18 cellular contexts compared by ENCODE assay signal in genomic region chr3:48514431-48515227, GRCh38. TPM values are rescaled to one million over a fixed set of nuclear protein-coding genes. Genes with fewer than 3 reads are reported as not detected.
DNase-seq lines count a peak whose midpoint lies in the region; ATAC-seq, FAIRE-seq and TF ChIP-seq lines count a peak whose summit lies in the region.
"Had no signal": no experiment of that assay in that cellular context is flagged by ENCODE, and none has a peak within 500 bp of the region (broad histone marks: within the 10 kb centered on the region; RNA-seq: fewer than 3 reads in every experiment).

No MANE protein-coding gene starts in this region.

- BruUV-seq in HepG2 (replicated peaks; lab: Mats Ljungman, UMichigan) (no TSS peak), PC-9 (replicated peaks; lab: Mats Ljungman, UMichigan) (no TSS peak), K562 (replicated peaks; lab: Mats Ljungman, UMichigan) (no TSS peak)

- no peak overlapping the region for H3K9ac ChIP-seq in HepG2 (ENCODE audit: insufficient read depth, low read depth, low read length)
- H3K9ac ChIP-seq in K562 (ENCODE audit: insufficient read depth in 1 of 2, low read depth in 2 of 2, low read length in 2 of 2): no peak overlapping the region
- H3K9ac ChIP-seq: GM23248 had no signal

- ATAC-seq in HepG2 (no peak), right lobe of liver (no peak), K562 (no peak)
- ATAC-seq in stimulated activated naive CD8-positive, alpha-beta T cell treated with anti-CD3 and anti-CD28 coated beads, Interleukin-15, Interleukin-2, amounts not matched to agents 100 U/mL and 50 U/mL, for 24 hours: peak; percentile 69

- TF ChIP-seq POLR2A in HepG2 (IDR thresholded peaks at IDR 0.05; ENCODE audit: insufficient read depth in 1 of 2, low read depth in 2 of 2, low read length in 2 of 2): no peak
- no peak for TF ChIP-seq POLR2A in right lobe of liver (IDR thresholded peaks at IDR 0.05)
- no peak for TF ChIP-seq POLR2A in K562 (conservative IDR thresholded peaks at IDR 0.05)

- in situ Hi-C loops in HepG2 (cut with HindIII; ENCODE audit: extremely low pct_ligation_motif_present, low pct_unique_long_range_greater_than_20kb): no loop called here
- in situ Hi-C loops in K562 (cut with MboI): no loop called here

- no peaks in the 10 kb centered on the region for H3K9me3 ChIP-seq in HepG2 (ENCODE audit: low read length)
- H3K9me3 ChIP-seq in right lobe of liver: no peaks in the 10 kb centered on the region
- H3K9me3 ChIP-seq in PC-9 (ENCODE audit: insufficient read depth, low read depth): no peaks in the 10 kb centered on the region
- no peaks in the 10 kb centered on the region for H3K9me3 ChIP-seq in K562 (replicated peaks; ENCODE audit: control insufficient read depth, insufficient read depth, low read depth, low read length)

- TF ChIP-seq EP300 in HepG2 (IDR thresholded peaks at IDR 0.05; ENCODE audit: low read depth in 2 of 2, low read length in 2 of 2) (no peak), HepG2 (CRISPR knock-in tag; IDR thresholded peaks at IDR 0.05; ENCODE audit: borderline replicate concordance) (no peak), K562 (IDR thresholded peaks at IDR 0.05; ENCODE audit: low read length) (no peak)

- H3K4me2 ChIP-seq in HepG2 (ENCODE audit: low read depth, low read length) (no peak overlapping the region), PC-9 (no peak overlapping the region), K562 (ENCODE audit: insufficient read depth, low read length) (no peak overlapping the region)

- H3K4me3 ChIP-seq in HepG2 (replicated peaks in 1 of 3; ENCODE audit: insufficient read depth in 1 of 3, low read depth in 2 of 3, low read length in 3 of 3): no peak overlapping the region
- H3K4me3 ChIP-seq in right lobe of liver: no peak overlapping the region
- no peak overlapping the region for H3K4me3 ChIP-seq in PC-9
- H3K4me3 ChIP-seq in K562: no peak overlapping the region
- H3K4me3 ChIP-seq: GM23248, SK-N-MC had no signal

- no peak overlapping the region for H2AFZ ChIP-seq in HepG2 (ENCODE audit: low read length)
- H2AFZ ChIP-seq in PC-9: no peak overlapping the region
- no peak overlapping the region for H2AFZ ChIP-seq in K562 (ENCODE audit: low read depth, low read length)
- H2AFZ ChIP-seq: GM23248 had no signal

- no peak overlapping the region for H3K27ac ChIP-seq in HepG2 (ENCODE audit: extremely low read length, insufficient read depth, low read length)
- no peak overlapping the region for H3K27ac ChIP-seq in right lobe of liver
- H3K27ac ChIP-seq in PC-9: no peak overlapping the region
- H3K27ac ChIP-seq in K562 (ENCODE audit: extremely low read depth, low read depth, low read length): no peak overlapping the region
- H3K27ac ChIP-seq: GM23248, SK-N-MC had no signal

- H3K36me3 ChIP-seq in HepG2 (replicated peaks in 1 of 2; ENCODE audit: control insufficient read depth in 1 of 2, insufficient read depth in 2 of 2, low read length in 2 of 2): peaks cover 0 to 8% of the 10 kb centered on the region in 2 experiments; a peak in 1 of 5 replicates
- no peaks in the 10 kb centered on the region for H3K36me3 ChIP-seq in right lobe of liver
- no peaks in the 10 kb centered on the region for H3K36me3 ChIP-seq in PC-9 (ENCODE audit: low read depth)
- peaks cover 5% of the 10 kb centered on the region; the same call in 2 of the 3 replicates for H3K36me3 ChIP-seq in K562 (ENCODE audit: control insufficient read depth, insufficient read depth, low read length)

- FAIRE-seq in HepG2 (lab: Jason Lieb, UNC) (no peak), K562 (lab: Jason Lieb, UNC) (no peak)
- FAIRE-seq: frontal cortex had no signal

- H3F3A ChIP-seq in PC-9 (ENCODE audit: insufficient read depth, low read depth): peaks cover 14% of the 10 kb centered on the region; the same call in 1 of the 2 replicates

- H3K9me1 ChIP-seq in K562 (ENCODE audit: control insufficient read depth, insufficient read depth, low read length): no peaks in the 10 kb centered on the region

- POLR2A ChIA-PET in HepG2 (lab: Yijun Ruan, JAX): no interaction called here
- POLR2A ChIA-PET in PC-9 (lab: Charles Lee; ENCODE audit: unreplicated experiment): interaction anchor here (0.6 to 0.7 kb wide), 2 partner anchors 202 to 970 kb away, joined by 4 to 21 read pairs; no protein-coding TSS in a partner anchor
- POLR2A ChIA-PET in K562 (lab: Yijun Ruan, JAX): interaction anchor here (1.1 kb wide), 1 partner anchor 35 kb away, joined by 4 read pairs; no protein-coding TSS in a partner anchor

- TF ChIP-seq CTCF in HepG2 (CRISPR knock-in tag; IDR thresholded peaks at IDR 0.05): no peak
- no peak for TF ChIP-seq CTCF in right lobe of liver (IDR thresholded peaks at IDR 0.05)
- TF ChIP-seq CTCF in PC-9 (conservative IDR thresholded peaks at IDR 0.05): no peak
- TF ChIP-seq CTCF in K562 (IDR thresholded peaks at IDR 0.05 in 2 of 3, conservative IDR thresholded peaks at IDR 0.05 in 1 of 3; ENCODE audit: insufficient read depth in 2 of 3, low read depth in 1 of 3, low read length in 3 of 3): no peak

- no peak for DNase-seq in HepG2 (ENCODE audit: low spot score)
- DNase-seq in right lobe of liver: no peak
- peak; percentile 17 to 67 for DNase-seq in PC-9
- DNase-seq in K562 (ENCODE audit: extremely low read depth in 1 of 4, low spot score in 3 of 4): no peak
- no peak for DNase-seq in stimulated activated naive CD8-positive, alpha-beta T cell treated with anti-CD3 and anti-CD28 coated beads, Interleukin-15, Interleukin-2, amounts not matched to agents 100 U/mL and 50 U/mL, for 24 hours
- DNase-seq in SKM-1 treated with dmso at 0.1 percent for 144 hours (lab: John Stamatoyannopoulos, UW; ENCODE audit: unreplicated experiment): no peak
- no peak for DNase-seq in NCI-H82 treated with DMSO at 0.1 percent for 48 hours (lab: John Stamatoyannopoulos, UW; ENCODE audit: unreplicated experiment)
- no peak for DNase-seq in activated CD4-positive, CD25-positive, alpha-beta regulatory T cell treated with anti-CD3 and anti-CD28 coated beads, Interleukin-2, amount 50 U/mL, for 72 hours
- DNase-seq: aorta, GM23248, mesenchymal stem cell, NCI-H1694, NCI-H524, OCI-M1, retina had no signal

- H3K79me2 ChIP-seq in HepG2 (ENCODE audit: insufficient read depth, low read length) (no peaks in the 10 kb centered on the region), PC-9 (ENCODE audit: low read depth) (no peaks in the 10 kb centered on the region), K562 (ENCODE audit: control insufficient read depth, insufficient read depth, low read length) (no peaks in the 10 kb centered on the region)

- no peak for TF ChIP-seq RAD21 in HepG2 (CRISPR knock-in tag; IDR thresholded peaks at IDR 0.05)
- no peak for TF ChIP-seq RAD21 in K562 (CRISPR knock-in tag; conservative IDR thresholded peaks at IDR 0.05 in 1 of 2, IDR thresholded peaks at IDR 0.05 in 1 of 2)

- WGBS in HepG2 (ENCODE audit: low lambda C conversion rate): 91% methylated on average over 7 of the region's 8 CpGs
- WGBS in right lobe of liver (ENCODE audit: insufficient coverage, low coverage, low lambda C conversion rate, missing lambda C conversion rate): 68% methylated on average over 4 of the region's 8 CpGs
- 19% methylated on average over 8 of the region's 8 CpGs for WGBS in K562 (ENCODE audit: insufficient coverage, low coverage, missing lambda C conversion rate)

- H3K9me2 ChIP-seq in PC-9 (ENCODE audit: insufficient read depth): no peaks in the 10 kb centered on the region

- H4K20me1 ChIP-seq in HepG2 (ENCODE audit: insufficient read depth, low read length): no peaks in the 10 kb centered on the region
- no peaks in the 10 kb centered on the region for H4K20me1 ChIP-seq in PC-9 (ENCODE audit: insufficient read depth)
- H4K20me1 ChIP-seq in K562 (replicated peaks; ENCODE audit: control insufficient read depth, insufficient read depth, low read length): no peaks in the 10 kb centered on the region

- intact Hi-C loops in HepG2 (cut with micrococcal nuclease; ENCODE audit: unreplicated experiment) (no loop called here), right lobe of liver (cut with DNase I) (no loop called here), PC-9 (cut with micrococcal nuclease; ENCODE audit: unreplicated experiment) (no loop called here), K562 (cut with micrococcal nuclease) (no loop called here)

- H3K4me1 ChIP-seq in HepG2 (ENCODE audit: insufficient read depth, low read length): no peaks in the 10 kb centered on the region
- no peaks in the 10 kb centered on the region for H3K4me1 ChIP-seq in right lobe of liver
- H3K4me1 ChIP-seq in PC-9 (replicated peaks; ENCODE audit: insufficient read depth): peaks cover 12% of the 10 kb centered on the region
- peaks cover 0 to 3% of the 10 kb centered on the region in 2 experiments; a peak in 1 of 5 replicates for H3K4me1 ChIP-seq in K562 (replicated peaks in 1 of 2; ENCODE audit: control insufficient read depth in 2 of 2, insufficient read depth in 2 of 2, low read length in 2 of 2)

- H3K27me3 ChIP-seq in HepG2 (ENCODE audit: control insufficient read depth in 1 of 2, insufficient read depth in 2 of 2, low read length in 2 of 2): no peaks in the 10 kb centered on the region; a peak in 1 of 5 replicates
- H3K27me3 ChIP-seq in right lobe of liver: no peaks in the 10 kb centered on the region
- no peaks in the 10 kb centered on the region for H3K27me3 ChIP-seq in PC-9 (ENCODE audit: insufficient read depth, low read depth)
- no peaks in the 10 kb centered on the region for H3K27me3 ChIP-seq in K562 (ENCODE audit: control insufficient read depth in 2 of 2, insufficient read depth in 2 of 2, low read length in 2 of 2)

- CTCF ChIA-PET in HepG2 (lab: Yijun Ruan, JAX; ENCODE audit: low intra/inter-chr PET ratio, low total read pairs) (no interaction called here), PC-9 (lab: Charles Lee) (no interaction called here), K562 (lab: Yijun Ruan, JAX; ENCODE audit: low intra/inter-chr PET ratio) (no interaction called here)

RNA-seq across cellular contexts. Expression of gene SHISA5, which starts 10.7 kb away (rescaled TPM):
- total RNA-seq in HepG2 (2016; rRNA removed; fragmentation: Illumina TruSeq; extraction: Trizol): 74.3 and 91.4 TPM in 2 replicates
- 90.2 and 104 TPM in 2 replicates for total RNA-seq in HepG2 (2016; cell fraction: cytosol; rRNA removed; fragmentation: Illumina TruSeq; extraction: Trizol; ENCODE audit: low read depth)
- total RNA-seq in HepG2 (2016; cell fraction: insoluble cytoplasmic fraction; rRNA removed; fragmentation: Illumina TruSeq; extraction: Trizol): 67.1 and 95.9 TPM in 2 replicates
- total RNA-seq in HepG2 (2016; cell fraction: membrane; rRNA removed; fragmentation: Illumina TruSeq; extraction: Trizol): 162 and 190 TPM in 2 replicates
- total RNA-seq in HepG2 (2016; cell fraction: nucleus; rRNA removed; fragmentation: Illumina TruSeq; extraction: Trizol): 45.3 and 51.5 TPM in 2 replicates
- 75.8 and 83.0 TPM in 2 replicates for polyA plus RNA-seq in HepG2 (2011; rRNA removed)
- polyA plus RNA-seq in HepG2 (2011; cell fraction: cytosol; rRNA removed): 82.9 and 103 TPM in 2 replicates
- polyA plus RNA-seq in HepG2 (2011; cell fraction: nucleus; rRNA removed): 54.8 and 59.4 TPM in 2 replicates
- 68.4 and 68.8 TPM in 2 replicates for polyA plus RNA-seq in HepG2 (2012)
- 116 and 135 TPM in 2 replicates for polyA plus RNA-seq in HepG2 (2016; cell fraction: cytosol; fragmentation: Illumina TruSeq; extraction: Trizol; ENCODE audit: low read depth)
- 71.7 and 96.4 TPM in 2 replicates for polyA plus RNA-seq in HepG2 (2016; cell fraction: insoluble cytoplasmic fraction; fragmentation: Illumina TruSeq; extraction: Trizol; ENCODE audit: low read depth)
- 203 and 209 TPM in 2 replicates for polyA plus RNA-seq in HepG2 (2016; cell fraction: membrane; fragmentation: Illumina TruSeq; extraction: Trizol; ENCODE audit: low read depth)
- 89.8 and 103 TPM in 2 replicates for polyA plus RNA-seq in HepG2 (2016; cell fraction: nucleus; fragmentation: Illumina TruSeq; extraction: Trizol; ENCODE audit: insufficient read depth, low read depth)
- 147 and 175 TPM in 2 replicates for polyA minus RNA-seq in HepG2 (2011; rRNA and poly(A)+ RNA removed; ENCODE audit: low replicate concordance)
- 34.9 and 49.9 TPM in 2 replicates for polyA minus RNA-seq in HepG2 (2011; cell fraction: cytosol; rRNA and poly(A)+ RNA removed)
- 11.2 and 15.8 TPM in 2 replicates for polyA minus RNA-seq in HepG2 (2011; cell fraction: nucleus; rRNA and poly(A)+ RNA removed)
- 100 to 1,000 TPM in 4 of 6 experiments, 10 to 100 TPM in 2; 76.3 to 118 (median 101) TPM for total RNA-seq in right lobe of liver
- total RNA-seq in PC-9 (2021): 133 and 141 TPM in 2 replicates
- 19.3 and 51.6 TPM in 2 replicates for total RNA-seq in K562 (2011; cell fraction: chromatin; rRNA removed; ENCODE audit: low replicate concordance)
- total RNA-seq in K562 (2011; cell fraction: nucleolus; rRNA removed): 59.0 and 75.2 TPM in 2 replicates
- total RNA-seq in K562 (2011; cell fraction: nucleoplasm; rRNA removed): 67.4 and 91.0 TPM in 2 replicates
- total RNA-seq in K562 (2014; rRNA removed): 58.8 and 85.0 TPM in 2 replicates
- 29.4 and 33.9 TPM in 2 replicates for total RNA-seq in K562 (2014; rRNA removed; fragmentation: Illumina TruSeq; extraction: Trizol)
- 49.8 and 50.3 TPM in 2 replicates for total RNA-seq in K562 (2015; rRNA removed; fragmentation: Illumina TruSeq; extraction: Trizol)
- 85.8 and 88.2 TPM in 2 replicates for total RNA-seq in K562 (2021)
- polyA plus RNA-seq in K562 (2011; rRNA removed): 56.1 and 69.6 TPM in 2 replicates
- 99.2 and 188 TPM in 2 replicates for polyA plus RNA-seq in K562 (2011; cell fraction: cytosol; rRNA removed)
- 42.4 and 47.4 TPM in 2 replicates for polyA plus RNA-seq in K562 (2011; cell fraction: nucleus; rRNA removed)
- 75.9 and 100 TPM in 2 replicates for polyA plus RNA-seq in K562 (2012)
- 62.2 and 92.3 TPM in 2 replicates for polyA plus RNA-seq in K562 (2014; fragmentation: Illumina TruSeq; extraction: Trizol)
- polyA plus RNA-seq in K562 (2014; fragmentation: Nextera tagmentation; extraction: Ambion mirVana): 10 to 100 TPM in 1 of 2 experiments, 1 to 10 TPM in 1; 8.4 to 11.4 TPM
- 56.5 and 68.2 TPM in 2 replicates for polyA plus RNA-seq in K562 (2014; rRNA removed)
- 24.3 and 33.3 TPM in 2 replicates for polyA minus RNA-seq in K562 (2011; rRNA and poly(A)+ RNA removed)
- polyA minus RNA-seq in K562 (2011; cell fraction: cytosol; rRNA and poly(A)+ RNA removed): 50.5 and 53.7 TPM in 2 replicates
- 9.3 and 10.4 TPM in 2 replicates for polyA minus RNA-seq in K562 (2011; cell fraction: nucleus; rRNA and poly(A)+ RNA removed)

RNA-seq across cellular contexts. Expression of gene PFKFB4, which starts 42.0 kb away (rescaled TPM):
- 6.4 and 7.1 TPM in 2 replicates for total RNA-seq in HepG2 (2016; rRNA removed; fragmentation: Illumina TruSeq; extraction: Trizol)
- total RNA-seq in HepG2 (2016; cell fraction: cytosol; rRNA removed; fragmentation: Illumina TruSeq; extraction: Trizol; ENCODE audit: low read depth): 2.1 and 2.6 TPM in 2 replicates
- total RNA-seq in HepG2 (2016; cell fraction: insoluble cytoplasmic fraction; rRNA removed; fragmentation: Illumina TruSeq; extraction: Trizol): 6.7 and 7.5 TPM in 2 replicates
- total RNA-seq in HepG2 (2016; cell fraction: membrane; rRNA removed; fragmentation: Illumina TruSeq; extraction: Trizol): 3.4 and 3.7 TPM in 2 replicates
- 5.4 and 8.1 TPM in 2 replicates for total RNA-seq in HepG2 (2016; cell fraction: nucleus; rRNA removed; fragmentation: Illumina TruSeq; extraction: Trizol)
- 103 and 122 TPM in 2 replicates for polyA plus RNA-seq in HepG2 (2011; rRNA removed)
- polyA plus RNA-seq in HepG2 (2011; cell fraction: cytosol; rRNA removed): 80.3 and 95.3 TPM in 2 replicates
- 274 and 322 TPM in 2 replicates for polyA plus RNA-seq in HepG2 (2011; cell fraction: nucleus; rRNA removed)
- 46.3 and 53.1 TPM in 2 replicates for polyA plus RNA-seq in HepG2 (2012)
- polyA plus RNA-seq in HepG2 (2016; cell fraction: cytosol; fragmentation: Illumina TruSeq; extraction: Trizol; ENCODE audit: low read depth): 0.64 and 0.77 TPM in 2 replicates
- polyA plus RNA-seq in HepG2 (2016; cell fraction: insoluble cytoplasmic fraction; fragmentation: Illumina TruSeq; extraction: Trizol; ENCODE audit: low read depth): 4.4 and 4.7 TPM in 2 replicates
- polyA plus RNA-seq in HepG2 (2016; cell fraction: membrane; fragmentation: Illumina TruSeq; extraction: Trizol; ENCODE audit: low read depth): 1.8 and 2.0 TPM in 2 replicates
- polyA plus RNA-seq in HepG2 (2016; cell fraction: nucleus; fragmentation: Illumina TruSeq; extraction: Trizol; ENCODE audit: insufficient read depth, low read depth): 11.6 and 13.1 TPM in 2 replicates
- polyA minus RNA-seq in HepG2 (2011; rRNA and poly(A)+ RNA removed; ENCODE audit: low replicate concordance): 5.2 and 195 TPM in 2 replicates
- 52.8 and 55.0 TPM in 2 replicates for polyA minus RNA-seq in HepG2 (2011; cell fraction: cytosol; rRNA and poly(A)+ RNA removed)
- polyA minus RNA-seq in HepG2 (2011; cell fraction: nucleus; rRNA and poly(A)+ RNA removed): 111 and 115 TPM in 2 replicates
- 10 to 100 TPM in 1 of 6 experiments, 1 to 10 TPM in 4, under 1 TPM in 1; 0.59 to 10.8 (median 1.4) TPM for total RNA-seq in right lobe of liver
- total RNA-seq in PC-9 (2021): 11.7 and 13.3 TPM in 2 replicates
- 136 and 240 TPM in 2 replicates for total RNA-seq in K562 (2011; cell fraction: chromatin; rRNA removed; ENCODE audit: low replicate concordance)
- 112 TPM in 2 replicates for total RNA-seq in K562 (2011; cell fraction: nucleolus; rRNA removed)
- total RNA-seq in K562 (2011; cell fraction: nucleoplasm; rRNA removed): 150 and 164 TPM in 2 replicates
- 15.3 and 16.6 TPM in 2 replicates for total RNA-seq in K562 (2014; rRNA removed)
- total RNA-seq in K562 (2014; rRNA removed; fragmentation: Illumina TruSeq; extraction: Trizol): 9.6 and 11.3 TPM in 2 replicates
- 12.9 and 14.7 TPM in 2 replicates for total RNA-seq in K562 (2015; rRNA removed; fragmentation: Illumina TruSeq; extraction: Trizol)
- 13.5 and 15.8 TPM in 2 replicates for total RNA-seq in K562 (2021)
- 56.3 and 71.4 TPM in 2 replicates for polyA plus RNA-seq in K562 (2011; rRNA removed)
- 69.3 and 79.6 TPM in 2 replicates for polyA plus RNA-seq in K562 (2011; cell fraction: cytosol; rRNA removed)
- polyA plus RNA-seq in K562 (2011; cell fraction: nucleus; rRNA removed): 150 and 157 TPM in 2 replicates
- polyA plus RNA-seq in K562 (2012): 12.3 and 18.7 TPM in 2 replicates
- polyA plus RNA-seq in K562 (2014; fragmentation: Illumina TruSeq; extraction: Trizol): 13.8 and 14.5 TPM in 2 replicates
- polyA plus RNA-seq in K562 (2014; fragmentation: Nextera tagmentation; extraction: Ambion mirVana): 1 to 10 TPM in 1 of 2 experiments, under 1 TPM in 1; 0.92 to 1.6 TPM
- 13.2 and 14.0 TPM in 2 replicates for polyA plus RNA-seq in K562 (2014; rRNA removed)
- 54.0 and 55.4 TPM in 2 replicates for polyA minus RNA-seq in K562 (2011; rRNA and poly(A)+ RNA removed)
- 29.7 and 40.0 TPM in 2 replicates for polyA minus RNA-seq in K562 (2011; cell fraction: cytosol; rRNA and poly(A)+ RNA removed)
- polyA minus RNA-seq in K562 (2011; cell fraction: nucleus; rRNA and poly(A)+ RNA removed): 42.4 and 62.3 TPM in 2 replicates

RNA-seq across cellular contexts. Expression of gene UCN2, which starts 49.0 kb away (rescaled TPM):
- total RNA-seq in HepG2 (2016; rRNA removed; fragmentation: Illumina TruSeq; extraction: Trizol): 0.07 and 0.13 TPM in 2 replicates
- total RNA-seq in HepG2 (2016; cell fraction: cytosol; rRNA removed; fragmentation: Illumina TruSeq; extraction: Trizol; ENCODE audit: low read depth): not detected in 2 replicates
- 0.11 TPM in 1 of 2 replicates, not detected in the other for total RNA-seq in HepG2 (2016; cell fraction: insoluble cytoplasmic fraction; rRNA removed; fragmentation: Illumina TruSeq; extraction: Trizol)
- total RNA-seq in HepG2 (2016; cell fraction: membrane; rRNA removed; fragmentation: Illumina TruSeq; extraction: Trizol): 0.10 TPM in 1 of 2 replicates, not detected in the other
- 0.31 and 0.43 TPM in 2 replicates for total RNA-seq in HepG2 (2016; cell fraction: nucleus; rRNA removed; fragmentation: Illumina TruSeq; extraction: Trizol)
- 1.5 and 2.3 TPM in 2 replicates for polyA plus RNA-seq in HepG2 (2011; rRNA removed)
- 0.71 and 0.87 TPM in 2 replicates for polyA plus RNA-seq in HepG2 (2011; cell fraction: cytosol; rRNA removed)
- 21.5 and 24.3 TPM in 2 replicates for polyA plus RNA-seq in HepG2 (2011; cell fraction: nucleus; rRNA removed)
- polyA plus RNA-seq in HepG2 (2012): 0.99 and 2.0 TPM in 2 replicates
- 0.09 TPM in 1 of 2 replicates, not detected in the other for polyA plus RNA-seq in HepG2 (2016; cell fraction: cytosol; fragmentation: Illumina TruSeq; extraction: Trizol; ENCODE audit: low read depth)
- not detected in 2 replicates for polyA plus RNA-seq in HepG2 (2016; cell fraction: insoluble cytoplasmic fraction; fragmentation: Illumina TruSeq; extraction: Trizol; ENCODE audit: low read depth)
- not detected in 2 replicates for polyA plus RNA-seq in HepG2 (2016; cell fraction: membrane; fragmentation: Illumina TruSeq; extraction: Trizol; ENCODE audit: low read depth)
- polyA plus RNA-seq in HepG2 (2016; cell fraction: nucleus; fragmentation: Illumina TruSeq; extraction: Trizol; ENCODE audit: insufficient read depth, low read depth): 0.70 and 1.8 TPM in 2 replicates
- polyA minus RNA-seq in HepG2 (2011; rRNA and poly(A)+ RNA removed; ENCODE audit: low replicate concordance): 1.2 and 2.9 TPM in 2 replicates
- not detected in 2 replicates for polyA minus RNA-seq in HepG2 (2011; cell fraction: cytosol; rRNA and poly(A)+ RNA removed)
- 2.1 and 2.2 TPM in 2 replicates for polyA minus RNA-seq in HepG2 (2011; cell fraction: nucleus; rRNA and poly(A)+ RNA removed)
- total RNA-seq in right lobe of liver: not detected
- 2.8 and 4.2 TPM in 2 replicates for total RNA-seq in PC-9 (2021)
- total RNA-seq in K562 (2011; cell fraction: chromatin; rRNA removed; ENCODE audit: low replicate concordance): 0.65 TPM in 1 of 2 replicates, not detected in the other
- total RNA-seq in K562 (2011; cell fraction: nucleolus; rRNA removed): 0.33 TPM in 1 of 2 replicates, not detected in the other
- total RNA-seq in K562 (2011; cell fraction: nucleoplasm; rRNA removed): 0.29 and 0.38 TPM in 2 replicates
- total RNA-seq in K562 (2014; rRNA removed): not detected in 2 replicates
- total RNA-seq in K562 (2014; rRNA removed; fragmentation: Illumina TruSeq; extraction: Trizol): not detected in 2 replicates
- total RNA-seq in K562 (2015; rRNA removed; fragmentation: Illumina TruSeq; extraction: Trizol): not detected in 2 replicates
- total RNA-seq in K562 (2021): 0.11 TPM in 1 of 2 replicates, not detected in the other
- polyA plus RNA-seq in K562 (2011; rRNA removed): 0.05 and 0.08 TPM in 2 replicates
- polyA plus RNA-seq in K562 (2011; cell fraction: cytosol; rRNA removed): 0.04 and 0.09 TPM in 2 replicates
- 0.13 and 0.44 TPM in 2 replicates for polyA plus RNA-seq in K562 (2011; cell fraction: nucleus; rRNA removed)
- polyA plus RNA-seq in K562 (2012): 0.16 TPM in 1 of 2 replicates, not detected in the other
- not detected in 2 replicates for polyA plus RNA-seq in K562 (2014; fragmentation: Illumina TruSeq; extraction: Trizol)
- polyA plus RNA-seq in K562 (2014; fragmentation: Nextera tagmentation; extraction: Ambion mirVana): not detected
- polyA plus RNA-seq in K562 (2014; rRNA removed): not detected in 2 replicates
- not detected in 2 replicates for polyA minus RNA-seq in K562 (2011; rRNA and poly(A)+ RNA removed)
- not detected in 2 replicates for polyA minus RNA-seq in K562 (2011; cell fraction: cytosol; rRNA and poly(A)+ RNA removed)
- polyA minus RNA-seq in K562 (2011; cell fraction: nucleus; rRNA and poly(A)+ RNA removed): not detected in 2 replicates
- total RNA-seq: frontal cortex, temporal lobe had no signal

Comparison
In these comparisons a context has a peak if more than half of its experiments do, and no peak if none do; other contexts are left out.
1. DNase-seq: peak in PC-9 (2 of 2); none in HepG2 (single experiment), right lobe of liver (0 of 3), K562 (0 of 4), stimulated activated naive CD8-positive, alpha-beta T cell treated with anti-CD3 and anti-CD28 coated beads, Interleukin-15, Interleukin-2, amounts not matched to agents 100 U/mL and 50 U/mL, for 24 hours (single experiment), SKM-1 treated with dmso at 0.1 percent for 144 hours (single experiment), NCI-H82 treated with DMSO at 0.1 percent for 48 hours (single experiment) and activated CD4-positive, CD25-positive, alpha-beta regulatory T cell treated with anti-CD3 and anti-CD28 coated beads, Interleukin-2, amount 50 U/mL, for 72 hours (single experiment).
2. Of the 241 proteins assayed by ChIP-seq in both HepG2 and K562: peak only in HepG2: POLR2G; only in K562: MEIS2; in both: none; in neither: 238; mixed calls (peak in some experiments, not most) for 1.